In the genomic region with DNA sequence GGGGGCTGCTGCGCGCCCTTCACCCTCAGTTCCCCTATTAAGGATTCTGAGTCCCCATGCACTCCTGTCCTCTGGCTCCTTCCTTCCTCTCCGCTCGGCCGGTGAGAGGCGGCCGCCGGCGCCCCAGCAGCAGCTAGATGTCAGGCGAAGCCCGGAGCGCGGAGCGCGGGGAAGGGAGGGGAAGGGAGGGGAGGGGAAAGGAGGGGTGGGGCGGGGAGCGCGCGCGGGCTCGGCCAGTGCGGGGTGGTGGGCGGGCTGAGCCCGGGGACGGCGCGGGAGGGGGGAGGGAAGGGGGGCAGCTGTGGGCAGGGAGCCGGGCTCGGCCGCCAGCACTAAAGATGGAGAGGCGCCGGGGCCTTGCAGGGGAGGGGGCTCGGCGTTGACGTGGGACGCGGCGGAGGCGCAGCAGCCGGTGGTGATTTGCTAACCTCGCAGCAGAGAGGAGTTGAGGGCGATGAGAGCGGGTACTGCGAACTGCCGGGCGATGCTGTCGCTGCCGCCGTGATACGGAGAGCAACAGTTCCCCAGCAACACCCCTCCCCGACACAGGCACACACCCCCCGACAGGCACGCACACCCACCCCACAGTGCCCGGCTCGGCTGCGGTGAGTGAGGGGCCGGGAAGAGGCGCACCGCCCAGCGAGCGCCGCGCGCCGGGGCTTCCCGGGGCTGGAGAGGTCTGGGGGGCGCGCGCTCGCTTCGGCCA, we compare ENCODE assay signal across 8 cellular contexts. TPM values are rescaled to one million over a fixed set of nuclear protein-coding genes. Genes with fewer than 3 reads are reported as not detected.
A peak's percentile ranks its signal among the peaks of the same experiment; 100 is the strongest.
DNase-seq lines count a peak whose midpoint lies in the region; ATAC-seq and TF ChIP-seq lines count a peak whose summit lies in the region.

ZBTB16 (plus strand) TSS at position 434 of the 706 bp plus-strand sequence. CDS start 3,590 bp downstream, outside the sequence.

- H3K27ac Mint-ChIP-seq in Calu3 (ENCODE audit: unreplicated experiment) (no peak within 1 kb of the TSS), memory B cell (no peak within 1 kb of the TSS)
- H3K27ac Mint-ChIP-seq in effector memory CD8-positive, alpha-beta T cell, result peak within 1 kb of the TSS; percentile 71 to 95

- H3K4me3 Mint-ChIP-seq in Calu3 (ENCODE audit: low read depth, unreplicated experiment), result peak within 1 kb of the TSS; percentile 62
- H3K4me3 Mint-ChIP-seq in effector memory CD8-positive, alpha-beta T cell, result peak within 1 kb of the TSS; percentile 87 to 89
- peak within 1 kb of the TSS; percentile 88 for H3K4me3 Mint-ChIP-seq in memory B cell

- peak; percentile 69 for ATAC-seq in effector memory CD8-positive, alpha-beta T cell (replicated peaks)
- peak; percentile 36 for ATAC-seq in memory B cell (ENCODE audit: low read depth)

- H3K27me3 Mint-ChIP-seq in Calu3 (ENCODE audit: unreplicated experiment), result peaks cover 70% of the 10 kb centered on the region
- peaks cover 15 to 34% of the 10 kb centered on the region in 2 donors for H3K27me3 Mint-ChIP-seq in effector memory CD8-positive, alpha-beta T cell
- peaks cover 14% of the 10 kb centered on the region for H3K27me3 Mint-ChIP-seq in memory B cell

- no peaks in the 10 kb centered on the region for H3K4me1 Mint-ChIP-seq in Calu3 (ENCODE audit: low read depth, unreplicated experiment)
- H3K4me1 Mint-ChIP-seq in effector memory CD8-positive, alpha-beta T cell (ENCODE audit: low read depth in 2 of 2), result peaks cover 19 to 31% of the 10 kb centered on the region in 2 donors
- peaks cover 9% of the 10 kb centered on the region for H3K4me1 Mint-ChIP-seq in memory B cell

- intact Hi-C loops in Calu3 (cut with micrococcal nuclease; ENCODE audit: unreplicated experiment), result no loop called here

- H3K36me3 Mint-ChIP-seq in Calu3 (ENCODE audit: insufficient read depth, unreplicated experiment) (peaks cover 4% of the 10 kb centered on the region), memory B cell (no peaks in the 10 kb centered on the region)
- peaks cover 54% of the 10 kb centered on the region for H3K36me3 Mint-ChIP-seq in effector memory CD8-positive, alpha-beta T cell (ENCODE audit: insufficient read depth)

- no peak for TF ChIP-seq CTCF in Calu3 (IDR thresholded peaks at IDR 0.05; ENCODE audit: unreplicated experiment)

- BruUV-seq in Calu3 (replicated peaks; lab: Mats Ljungman, UMichigan), result no TSS peak

- no peaks in the 10 kb centered on the region for H3K9me3 Mint-ChIP-seq in Calu3 (ENCODE audit: low read depth, unreplicated experiment)
- H3K9me3 Mint-ChIP-seq in effector memory CD8-positive, alpha-beta T cell, result no peaks in the 10 kb centered on the region
- no peaks in the 10 kb centered on the region for H3K9me3 Mint-ChIP-seq in memory B cell

- CTCF ChIA-PET in Calu3 (lab: Charles Lee), result no interaction called here

- no peak for DNase-seq in Calu3
- peak; percentile 51 for DNase-seq in NCI-H2171 (lab: John Stamatoyannopoulos, UW)
- DNase-seq in activated CD8-positive, alpha-beta memory T cell treated with anti-CD3 and anti-CD28 coated beads, Interleukin-2, amount 50 U/mL, for 4 hours, result peak; percentile 42
- DNase-seq in effector memory CD8-positive, alpha-beta T cell, result peak; percentile 31 to 66 (median 65)
- no peak for DNase-seq in memory B cell (ENCODE audit: low spot score in 2 of 2)
- peak; percentile 64 for DNase-seq in stimulated activated CD8-positive, alpha-beta memory T cell treated with anti-CD3 and anti-CD28 coated beads, Interleukin-4, amount 100 ng/mL, for 48 hours
- DNase-seq in GM03348 (ENCODE audit: low spot score), result no peak
- no peak for DNase-seq in HPDE6-E6E7 (ENCODE audit: extremely low spot score)

RNA-seq across cellular contexts. Expression of gene ZBTB16, which starts in this region (rescaled TPM):
- not detected in 2 replicates for total RNA-seq in Calu3 (2022)

Comparison
In these comparisons a context has a peak if more than half of its experiments do, and no peak if none do; other contexts are left out.
1. DNase-seq: peak in NCI-H2171 (single experiment), activated CD8-positive, alpha-beta memory T cell treated with anti-CD3 and anti-CD28 coated beads, Interleukin-2, amount 50 U/mL, for 4 hours (single experiment), effector memory CD8-positive, alpha-beta T cell (3 of 3) and stimulated activated CD8-positive, alpha-beta memory T cell treated with anti-CD3 and anti-CD28 coated beads, Interleukin-4, amount 100 ng/mL, for 48 hours (single experiment); none in Calu3 (single experiment), memory B cell (0 of 2), GM03348 (single experiment) and HPDE6-E6E7 (single experiment).
2. H3K27ac Mint-ChIP-seq: peak in effector memory CD8-positive, alpha-beta T cell (2 of 2); none in Calu3 (single experiment) and memory B cell (single experiment).
3. Peak in every context shown above with its lines, with median percentiles within 50 percentile points of each other: H3K4me3 Mint-ChIP-seq.